ENCODE assay signal across 14 cellular contexts in genomic region chr17:179721-180379, GRCh38. TPM values are rescaled to one million over a fixed set of nuclear protein-coding genes. Genes with fewer than 3 reads are reported as not detected.
DNase-seq lines count a peak whose midpoint lies in the region; ATAC-seq and TF ChIP-seq lines count a peak whose summit lies in the region.
"Had no signal": no experiment of that assay in that cellular context is flagged by ENCODE, and none has a peak within 500 bp of the region (broad histone marks: within the 10 kb centered on the region; RNA-seq: fewer than 3 reads in every experiment).

No MANE protein-coding gene starts in this region.

- WGBS in esophagus squamous epithelium, 2 donors: 17% methylated on average over 5 of the region's 33 CpGs; no CpG with 5 or more reads in 1 of the 2 donors

- peaks cover 49% of the 10 kb centered on the region for H3K27me3 Mint-ChIP-seq in activated CD8-positive, alpha-beta memory T cell treated with anti-CD3 and anti-CD28 coated beads, Interleukin-2, amount 10 ng/mL, durations not matched to agents 7 days and 5 days

- no peaks in the 10 kb centered on the region for H3K9me3 ChIP-seq in Peyer's patch
- no peaks in the 10 kb centered on the region for H3K9me3 ChIP-seq in esophagus squamous epithelium
- H3K9me3 ChIP-seq in mucosa of stomach (ENCODE audit: control insufficient read depth, low read length): no peaks in the 10 kb centered on the region
- no peaks in the 10 kb centered on the region for H3K9me3 ChIP-seq in tibial artery

- no peaks in the 10 kb centered on the region for H3K36me3 Mint-ChIP-seq in activated CD8-positive, alpha-beta memory T cell treated with anti-CD3 and anti-CD28 coated beads, Interleukin-2, amount 10 ng/mL, durations not matched to agents 7 days and 5 days

- H3K4me1 Mint-ChIP-seq in activated CD8-positive, alpha-beta memory T cell treated with anti-CD3 and anti-CD28 coated beads, Interleukin-2, amount 10 ng/mL, durations not matched to agents 7 days and 5 days: peaks cover 6% of the 10 kb centered on the region

- TF ChIP-seq POLR2A in Peyer's patch (IDR thresholded peaks at IDR 0.05) (no peak), esophagus squamous epithelium (IDR thresholded peaks at IDR 0.05) (no peak)

- H3K27me3 ChIP-seq in Peyer's patch: peaks cover 0 to 20% of the 10 kb centered on the region in 2 donors
- peaks cover 0 to 85% (median 0%) of the 10 kb centered on the region in 4 donors for H3K27me3 ChIP-seq in esophagus squamous epithelium
- H3K27me3 ChIP-seq in mucosa of stomach (ENCODE audit: control insufficient read depth, insufficient read depth, low read length): peaks cover 50% of the 10 kb centered on the region
- H3K27me3 ChIP-seq in tibial artery: peaks cover 0 to 77% of the 10 kb centered on the region in 2 donors

- peak overlapping the region; percentile 43 for H3K9ac ChIP-seq in mucosa of stomach (ENCODE audit: low read length)

- H3K4me3 ChIP-seq in Peyer's patch (peak overlapping the region in 3 of 4 donors; percentile 24 to 50 (median 50)), esophagus squamous epithelium (peak overlapping the region; percentile 34 to 79 (median 61)), mucosa of stomach (ENCODE audit: low read length) (no peak overlapping the region), tibial artery (peak overlapping the region; percentile 36 to 49)
- H3K4me3 ChIP-seq: GM12878 had no signal

- no peak for TF ChIP-seq CTCF in Peyer's patch (IDR thresholded peaks at IDR 0.05)
- TF ChIP-seq CTCF in esophagus squamous epithelium (IDR thresholded peaks at IDR 0.05): no peak
- TF ChIP-seq CTCF in tibial artery (IDR thresholded peaks at IDR 0.05): no peak

- CTCF ChIA-PET in activated CD8-positive, alpha-beta memory T cell treated with anti-CD3 and anti-CD28 coated beads, Interleukin-2, amount 10 ng/mL, durations not matched to agents 7 days and 5 days (lab: Charles Lee): no interaction called here

- H3K4me1 ChIP-seq in Peyer's patch (peaks cover 0 to 20% (median 5%) of the 10 kb centered on the region in 4 donors), esophagus squamous epithelium (peaks cover 25 to 64% (median 41%) of the 10 kb centered on the region in 3 donors), mucosa of stomach (ENCODE audit: control insufficient read depth, insufficient read depth, low read length) (peaks cover 33% of the 10 kb centered on the region), tibial artery (peaks cover 0 to 23% (median 13%) of the 10 kb centered on the region in 4 donors)

- H3K36me3 ChIP-seq in Peyer's patch (no peaks in the 10 kb centered on the region), esophagus squamous epithelium (no peaks in the 10 kb centered on the region), mucosa of stomach (ENCODE audit: control insufficient read depth, insufficient read depth, low read length) (no peaks in the 10 kb centered on the region), tibial artery (no peaks in the 10 kb centered on the region)

- intact Hi-C loops in esophagus squamous epithelium (cut with DNase I) (no loop called here), tibial artery (cut with DNase I; ENCODE audit: low total_unique reads) (no loop called here)

- no peak overlapping the region for H3K27ac Mint-ChIP-seq in activated CD8-positive, alpha-beta memory T cell treated with anti-CD3 and anti-CD28 coated beads, Interleukin-2, amount 10 ng/mL, durations not matched to agents 7 days and 5 days

- DNase-seq in Peyer's patch: no peak
- no peak for DNase-seq in esophagus squamous epithelium (lab: John Stamatoyannopoulos, UW)
- no peak for DNase-seq in tibial artery
- no peak for DNase-seq in ecto neural progenitor cell (ENCODE audit: low spot score)
- no peak for DNase-seq in NCI-H524 treated with DMSO at 0.1 percent for 48 hours (lab: John Stamatoyannopoulos, UW)
- DNase-seq in activated CD8-positive, alpha-beta memory T cell treated with anti-CD3 and anti-CD28 coated beads, Interleukin-2, amount 10 ng/mL, durations not matched to agents 7 days and 5 days: no peak
- DNase-seq: activated naive CD4-positive, alpha-beta T cell treated with Interleukin-2 at 50 U/mL for 16 hours; effector CD8-positive, alpha-beta T cell; NCI-H510A had no signal

- no peak overlapping the region for H3K4me3 Mint-ChIP-seq in activated CD8-positive, alpha-beta memory T cell treated with anti-CD3 and anti-CD28 coated beads, Interleukin-2, amount 10 ng/mL, durations not matched to agents 7 days and 5 days

- H3K9me3 Mint-ChIP-seq in activated CD8-positive, alpha-beta memory T cell treated with anti-CD3 and anti-CD28 coated beads, Interleukin-2, amount 10 ng/mL, durations not matched to agents 7 days and 5 days (ENCODE audit: low read depth): no peaks in the 10 kb centered on the region

- H3K27ac ChIP-seq in Peyer's patch (peak overlapping the region in 2 of 4 donors; percentile 25 to 50), esophagus squamous epithelium (peak overlapping the region; percentile 56 to 84 (median 78)), tibial artery (no peak overlapping the region)

- ATAC-seq in activated CD8-positive, alpha-beta memory T cell treated with anti-CD3 and anti-CD28 coated beads, Interleukin-2, amount 10 ng/mL, durations not matched to agents 7 days and 5 days: no peak
- ATAC-seq: GM12878 had no signal

RNA-seq across cellular contexts. Expression of gene DOC2B, which starts 1.6 kb away (rescaled TPM):
- total RNA-seq in Peyer's patch (10 to 100 TPM in 1 of 4 donors, 1 to 10 TPM in 3; 4.2 to 29.7 (median 6.1) TPM), esophagus squamous epithelium (10 to 100 TPM in 3 of 4 donors, 1 to 10 TPM in 1; 8.4 to 44.9 (median 26.2) TPM)
- total RNA-seq in activated CD8-positive, alpha-beta memory T cell treated with anti-CD3 and anti-CD28 coated beads, Interleukin-2, amount 10 ng/mL, durations not matched to agents 7 days and 5 days: under 1 TPM in 1 of 2 experiments, not detected in 1; 0.05 TPM
- total RNA-seq: GM12878 had no signal

RNA-seq across cellular contexts. Expression of gene SCGB1C2, which starts 42.5 kb away (rescaled TPM):
- not detected for total RNA-seq in Peyer's patch
- total RNA-seq in esophagus squamous epithelium: not detected
- total RNA-seq in activated CD8-positive, alpha-beta memory T cell treated with anti-CD3 and anti-CD28 coated beads, Interleukin-2, amount 10 ng/mL, durations not matched to agents 7 days and 5 days: not detected
- total RNA-seq: GM12878, M059J, omental fat pad, SK-MEL-5 had no signal

Comparison
In these comparisons a context has a peak if more than half of its experiments do, and no peak if none do; other contexts are left out.
1. H3K27ac ChIP-seq: peak in esophagus squamous epithelium (4 of 4); none in tibial artery (0 of 2).
2. RNA of gene DOC2B, which starts 1.6 kb away (total RNA-seq): 8.4 to 44.9 TPM in esophagus squamous epithelium and 4.2 to 29.7 TPM in Peyer's patch; 0.05 TPM in activated CD8-positive, alpha-beta memory T cell treated with anti-CD3 and anti-CD28 coated beads, Interleukin-2, amount 10 ng/mL, durations not matched to agents 7 days and 5 days; every median in the first group is over 4 times any median in the second.